Comparison of ENCODE assay signal across 8 cellular contexts in genomic region chr3:120780977-120781376, GRCh38.
DNase-seq lines count a peak whose midpoint lies in the region; ATAC-seq and TF ChIP-seq lines count a peak whose summit lies in the region.

No MANE protein-coding gene starts in this region.

- H3K4me3 ChIP-seq in GM12864 (ENCODE audit: low read depth, low read length) = no peak overlapping the region

- TF ChIP-seq CTCF in GM12864 (IDR thresholded peaks at IDR 0.05; ENCODE audit: low read depth, low read length, missing control alignments) = no peak

- ATAC-seq in GM21737 (IDR thresholded peaks at IDR 0.05; ENCODE audit: unreplicated experiment) = peak; percentile 94

- DNase-seq in GM12864 (ENCODE audit: low read depth) (peak; percentile 62), HS-5 (ENCODE audit: low read depth) (peak; percentile 85), fibroblast of the conjunctiva (ENCODE audit: low read depth) (peak; percentile 44), OCI-M1 (lab: John Stamatoyannopoulos, UW) (no peak), NCI-H1417 (lab: John Stamatoyannopoulos, UW) (no peak)
- DNase-seq in NK-92 treated with Interleukin-12 subunit alpha and Interleukin-12 subunit beta, amount 100 ng/mL, for 24 hours (lab: John Stamatoyannopoulos, UW) = no peak
- DNase-seq in activated CD8-positive, alpha-beta memory T cell treated with anti-CD3 and anti-CD28 coated beads for 24 hours = no peak

Comparison
In these comparisons a context has a peak if more than half of its experiments do, and no peak if none do; other contexts are left out.
1. DNase-seq: peak in GM12864 (single experiment), HS-5 (single experiment) and fibroblast of the conjunctiva (single experiment); none in OCI-M1 (single experiment), NK-92 treated with Interleukin-12 subunit alpha and Interleukin-12 subunit beta, amount 100 ng/mL, for 24 hours (single experiment), activated CD8-positive, alpha-beta memory T cell treated with anti-CD3 and anti-CD28 coated beads for 24 hours (single experiment) and NCI-H1417 (0 of 3).